In the genomic region with DNA sequence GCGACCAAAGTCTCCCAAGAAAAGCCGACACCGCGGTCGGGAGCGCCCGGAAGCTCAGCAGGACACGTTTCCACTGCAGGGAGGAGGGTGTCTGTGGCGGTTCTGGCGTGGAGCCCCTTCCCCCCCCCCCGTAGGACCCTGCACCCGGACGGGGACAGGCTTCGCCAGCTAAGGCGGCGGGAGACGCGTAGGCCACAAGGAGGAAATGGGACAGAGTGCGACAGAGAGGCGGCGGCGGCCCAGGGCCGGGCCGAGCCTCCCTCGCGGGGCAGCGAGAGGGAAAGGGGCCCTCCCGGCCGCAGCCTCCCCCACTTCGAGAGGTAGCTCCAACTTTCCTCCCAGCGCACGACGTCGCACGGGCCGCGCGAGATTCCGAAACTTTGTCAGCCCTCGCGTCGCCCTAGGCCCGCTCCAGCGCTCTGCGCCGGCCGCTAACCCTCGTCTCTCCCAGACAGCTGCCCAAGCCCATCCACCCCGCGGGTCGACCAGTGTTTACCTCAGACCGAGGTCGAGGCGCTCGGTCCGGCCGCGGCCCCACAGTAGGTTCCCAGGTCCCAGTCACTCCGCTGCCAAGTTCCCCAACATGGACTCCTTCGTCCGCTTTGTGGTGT, we compare ENCODE assay signal across 8 cellular contexts. TPM values are rescaled to one million over a fixed set of nuclear protein-coding genes. Genes with fewer than 3 reads are reported as not detected.
DNase-seq lines count a peak whose midpoint lies in the region; ATAC-seq and TF ChIP-seq lines count a peak whose summit lies in the region.

No MANE protein-coding gene starts in this region.

- H3K9me3 ChIP-seq in cardiac muscle cell (ENCODE audit: low read depth) (no peaks in the 10 kb centered on the region), vagina (no peaks in the 10 kb centered on the region)

- POLR2A ChIA-PET in RWPE1 (lab: Yijun Ruan, JAX; ENCODE audit: low non-redundant PET), result interaction anchor here (0.7 kb wide), 1 partner anchor 13 kb away, joined by 4 read pairs; no protein-coding TSS in a partner anchor

- no peak for TF ChIP-seq POLR2A in vagina (IDR thresholded peaks at IDR 0.05)

- DNase-seq in C1 segment of cervical spinal cord (lab: John Stamatoyannopoulos, UW) (peak in 11 of 14 donors; percentile 63 to 81 (median 72)), RWPE1 (ENCODE audit: low spot score) (peak; percentile 30), cardiac muscle cell (ENCODE audit: low read depth in 1 of 2, low spot score in 1 of 2) (peak in 1 of 2 donors; percentile 49), posterior vena cava (ENCODE audit: low spot score) (peak; percentile 91), vagina (ENCODE audit: extremely low spot score in 2 of 2) (no peak)
- DNase-seq in activated gamma-delta T cell treated with anti-CD3 and anti-CD28 coated beads, Interleukin-2, amount 50 U/mL, for 16 hours (ENCODE audit: low read depth), result peak; percentile 32

- TF ChIP-seq CTCF in RWPE1 (conservative IDR thresholded peaks at IDR 0.05; ENCODE audit: low read depth) (no peak), cardiac muscle cell (IDR thresholded peaks at IDR 0.05; ENCODE audit: low read depth, low read length) (no peak), vagina (IDR thresholded peaks at IDR 0.05) (no peak)

- H3K27me3 ChIP-seq in cardiac muscle cell (no peaks in the 10 kb centered on the region), vagina (no peaks in the 10 kb centered on the region)

- ATAC-seq in GM19324 (IDR thresholded peaks at IDR 0.05; ENCODE audit: low FRiP score, unreplicated experiment), result peak; percentile 27
- peak; percentile 33 for ATAC-seq in HG03439 (IDR thresholded peaks at IDR 0.05; ENCODE audit: unreplicated experiment)

- H3K36me3 ChIP-seq in cardiac muscle cell (no peaks in the 10 kb centered on the region), vagina (no peaks in the 10 kb centered on the region)

- intact Hi-C loops in posterior vena cava (cut with DNase I), result loop anchor here in 1 of 2 donors (5.0 kb wide), 1 partner anchor 1787 kb away; no protein-coding TSS in a partner anchor
- intact Hi-C loops in vagina (cut with DNase I), result loop anchor here (1.0 kb wide), 1 partner anchor 264 kb away; no protein-coding TSS in a partner anchor

- H3K27ac ChIP-seq in RWPE1, result peak overlapping the region; percentile 99
- H3K27ac ChIP-seq in cardiac muscle cell, result peak overlapping the region; percentile 98
- H3K27ac ChIP-seq in vagina, result peak overlapping the region; percentile 99

- H3K4me3 ChIP-seq in cardiac muscle cell (peak overlapping the region; percentile 75), vagina (peak overlapping the region; percentile 90 to 98)

- CTCF ChIA-PET in RWPE1 (lab: Yijun Ruan, JAX), result interaction anchor here (0.6 to 1.6 kb wide), 4 partner anchors 12 to 1030 kb away, joined by 3 to 11 read pairs (median 4); no protein-coding TSS in a partner anchor

- peaks cover 32% of the 10 kb centered on the region for H3K4me1 ChIP-seq in cardiac muscle cell (ENCODE audit: low read depth)
- H3K4me1 ChIP-seq in vagina, result peaks cover 42% of the 10 kb centered on the region

RNA-seq across cellular contexts. Expression of a gene that starts 0.4 kb away (rescaled TPM):
- 81.5 and 129 TPM in 2 replicates for total RNA-seq in cardiac muscle cell
- polyA plus RNA-seq in cardiac muscle cell, result 57.3 and 83.4 TPM in 2 replicates
- total RNA-seq in posterior vena cava, result 100 to 1,000 TPM; 105 to 114 TPM
- 104 TPM for total RNA-seq in vagina

Comparison
In these comparisons a context has a peak if more than half of its experiments do, and no peak if none do; other contexts are left out.
1. DNase-seq: peak in C1 segment of cervical spinal cord (11 of 14), RWPE1 (single experiment), activated gamma-delta T cell treated with anti-CD3 and anti-CD28 coated beads, Interleukin-2, amount 50 U/mL, for 16 hours (single experiment) and posterior vena cava (single experiment); none in vagina (0 of 2).
2. Peak in every context shown above with its lines, with median percentiles within 50 percentile points of each other: H3K27ac ChIP-seq.